In the genomic region with DNA sequence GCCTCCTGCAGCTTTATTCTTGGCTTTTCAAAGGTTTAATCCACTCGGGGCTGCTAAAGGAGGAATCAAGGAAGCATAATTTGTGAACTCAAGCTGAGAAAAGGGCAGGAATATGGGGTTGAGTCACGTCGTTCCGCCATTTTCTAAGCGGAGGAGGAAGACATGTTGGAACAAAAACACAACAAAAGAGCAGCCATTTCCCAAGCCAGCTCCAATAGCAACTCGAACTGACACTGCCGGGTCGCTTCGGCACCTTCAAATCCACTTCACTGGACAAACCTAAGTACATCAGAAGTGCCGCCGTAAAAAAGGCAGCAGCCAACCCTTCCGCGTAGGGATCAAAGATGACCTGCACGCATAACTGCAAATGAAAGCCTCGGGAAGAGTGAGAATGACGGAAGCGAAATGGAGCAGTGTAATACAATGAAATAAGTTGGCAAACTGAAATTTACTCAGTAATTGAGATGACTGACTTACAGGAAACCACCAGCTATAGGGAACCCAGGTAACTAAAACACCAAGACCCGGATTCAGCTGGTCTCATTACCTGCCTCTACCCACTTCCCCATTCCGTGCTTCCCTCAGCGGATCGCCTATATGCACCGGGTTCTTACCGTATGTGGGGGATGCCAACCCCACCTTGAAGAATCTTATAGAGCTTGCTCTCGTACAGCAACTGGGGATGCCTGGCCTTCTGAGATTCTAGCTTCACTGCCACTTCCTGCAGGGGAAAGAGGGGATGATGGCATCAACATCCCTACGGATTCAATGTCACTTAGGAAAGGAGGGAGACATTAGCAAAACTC, we compare ENCODE assay signal across 8 cellular contexts. TPM values are rescaled to one million over a fixed set of nuclear protein-coding genes. Genes with fewer than 3 reads are reported as not detected.
DNase-seq lines count a peak whose midpoint lies in the region; ATAC-seq and TF ChIP-seq lines count a peak whose summit lies in the region.

No MANE protein-coding gene starts in this region.

- ATAC-seq in GM21360 (IDR thresholded peaks at IDR 0.05; ENCODE audit: unreplicated experiment) (peak; percentile 34), sciatic nerve (no peak)

- intact Hi-C loops in Calu3 (cut with micrococcal nuclease; ENCODE audit: unreplicated experiment) (loop anchor here (5.0 kb wide), 1 partner anchor 37 kb away; no protein-coding TSS in a partner anchor), MCF 10A (cut with micrococcal nuclease) (loop anchor here (2.0 kb wide), 1 partner anchor 63 kb away; no protein-coding TSS in a partner anchor), sciatic nerve (cut with DNase I) (loop anchor here (5.0 kb wide), 1 partner anchor 107 kb away; no protein-coding TSS in a partner anchor)

- H3K27me3 Mint-ChIP-seq in Calu3 (ENCODE audit: unreplicated experiment) (no peaks in the 10 kb centered on the region), MCF 10A (ENCODE audit: insufficient read depth, unreplicated experiment) (no peaks in the 10 kb centered on the region)

- no peaks in the 10 kb centered on the region for H3K27me3 ChIP-seq in layer of hippocampus (ENCODE audit: control insufficient read depth, insufficient read depth, low read length)

- no peaks in the 10 kb centered on the region for H3K9me3 ChIP-seq in KOPT-K1 (ENCODE audit: insufficient read depth, low read length, poor library complexity, severe bottlenecking)

- DNase-seq in Calu3 (peak; percentile 34), SW 1271 (lab: John Stamatoyannopoulos, UW) (peak; percentile 33 to 61), MCF 10A (ENCODE audit: unreplicated experiment) (peak; percentile 65), sciatic nerve (ENCODE audit: low spot score) (no peak)
- DNase-seq in stimulated activated CD8-positive, alpha-beta memory T cell treated with anti-CD3 and anti-CD28 coated beads, Interleukin-4, amount 100 ng/mL, for 48 hours = peak; percentile 54

- BruUV-seq in Calu3 (replicated peaks; lab: Mats Ljungman, UMichigan) (TSS peak; percentile 26), MCF 10A (replicated peaks; lab: Mats Ljungman, UMichigan) (no TSS peak)

- TF ChIP-seq CTCF in Calu3 (IDR thresholded peaks at IDR 0.05; ENCODE audit: unreplicated experiment) (no peak), MCF 10A (IDR thresholded peaks at IDR 0.05; ENCODE audit: unreplicated experiment) (no peak)

- POLR2A ChIA-PET in MCF 10A (lab: Yijun Ruan, JAX) = interaction anchor here (0.6 to 14.7 kb wide), 36 partner anchors 9 to 724 kb away, joined by 3 to 517 read pairs (median 19); partner anchors contain the start of genes ADRB2, ARHGEF37 and GRPEL2

- H3K4me1 Mint-ChIP-seq in Calu3 (ENCODE audit: low read depth, unreplicated experiment) (peaks cover 33% of the 10 kb centered on the region), MCF 10A (ENCODE audit: insufficient read depth, unreplicated experiment) (peaks cover 14% of the 10 kb centered on the region)

- peaks cover 47% of the 10 kb centered on the region for H3K36me3 ChIP-seq in KOPT-K1 (ENCODE audit: insufficient read depth, low read length)

- H3K4me3 Mint-ChIP-seq in Calu3 (ENCODE audit: low read depth, unreplicated experiment) = peak overlapping the region; percentile 94
- peak overlapping the region; percentile 89 for H3K4me3 Mint-ChIP-seq in MCF 10A (ENCODE audit: unreplicated experiment)

- H3K36me3 Mint-ChIP-seq in Calu3 (ENCODE audit: insufficient read depth, unreplicated experiment) = peaks cover 76% of the 10 kb centered on the region
- peaks cover 75% of the 10 kb centered on the region for H3K36me3 Mint-ChIP-seq in MCF 10A (ENCODE audit: insufficient read depth, unreplicated experiment)

- CTCF ChIA-PET in Calu3 (lab: Charles Lee) (interaction anchor here (1.1 to 1.9 kb wide), 2 partner anchors 12 to 104 kb away, joined by 3 to 4 read pairs; no protein-coding TSS in a partner anchor), MCF 10A (lab: Yijun Ruan, JAX) (interaction anchor here (0.5 to 9.9 kb wide), 27 partner anchors 9 to 424 kb away, joined by 3 to 202 read pairs (median 4); partner anchors contain the start of gene PPARGC1B)

- peak overlapping the region; percentile 96 for H3K27ac ChIP-seq in KOPT-K1 (ENCODE audit: low read depth, low read length, poor library complexity, severe bottlenecking)
- H3K27ac ChIP-seq in layer of hippocampus (ENCODE audit: low read depth, low read length) = peak overlapping the region; percentile 93

- H3K27ac Mint-ChIP-seq in Calu3 (ENCODE audit: unreplicated experiment) (peak overlapping the region; percentile 92), MCF 10A (ENCODE audit: low read depth, unreplicated experiment) (peak overlapping the region; percentile 99)

- no peaks in the 10 kb centered on the region for H3K9me3 Mint-ChIP-seq in Calu3 (ENCODE audit: low read depth, unreplicated experiment)
- H3K9me3 Mint-ChIP-seq in MCF 10A (ENCODE audit: unreplicated experiment) = no peaks in the 10 kb centered on the region

RNA-seq across cellular contexts. Expression of gene CSNK1A1, which starts 1.6 kb away (rescaled TPM):
- total RNA-seq in Calu3 (2022) (350 and 377 TPM in 2 replicates), MCF 10A (2022) (666 and 744 TPM in 2 replicates), sciatic nerve (187 TPM)

RNA-seq across cellular contexts. Expression of gene ARHGEF37, which starts 31.6 kb away (rescaled TPM):
- total RNA-seq in Calu3 (2022) = 13.0 and 16.1 TPM in 2 replicates
- total RNA-seq in MCF 10A (2022) = 3.9 and 5.1 TPM in 2 replicates
- total RNA-seq in sciatic nerve = 86.7 TPM
